ENCODE assay signal across 8 cellular contexts in the genomic region with DNA sequence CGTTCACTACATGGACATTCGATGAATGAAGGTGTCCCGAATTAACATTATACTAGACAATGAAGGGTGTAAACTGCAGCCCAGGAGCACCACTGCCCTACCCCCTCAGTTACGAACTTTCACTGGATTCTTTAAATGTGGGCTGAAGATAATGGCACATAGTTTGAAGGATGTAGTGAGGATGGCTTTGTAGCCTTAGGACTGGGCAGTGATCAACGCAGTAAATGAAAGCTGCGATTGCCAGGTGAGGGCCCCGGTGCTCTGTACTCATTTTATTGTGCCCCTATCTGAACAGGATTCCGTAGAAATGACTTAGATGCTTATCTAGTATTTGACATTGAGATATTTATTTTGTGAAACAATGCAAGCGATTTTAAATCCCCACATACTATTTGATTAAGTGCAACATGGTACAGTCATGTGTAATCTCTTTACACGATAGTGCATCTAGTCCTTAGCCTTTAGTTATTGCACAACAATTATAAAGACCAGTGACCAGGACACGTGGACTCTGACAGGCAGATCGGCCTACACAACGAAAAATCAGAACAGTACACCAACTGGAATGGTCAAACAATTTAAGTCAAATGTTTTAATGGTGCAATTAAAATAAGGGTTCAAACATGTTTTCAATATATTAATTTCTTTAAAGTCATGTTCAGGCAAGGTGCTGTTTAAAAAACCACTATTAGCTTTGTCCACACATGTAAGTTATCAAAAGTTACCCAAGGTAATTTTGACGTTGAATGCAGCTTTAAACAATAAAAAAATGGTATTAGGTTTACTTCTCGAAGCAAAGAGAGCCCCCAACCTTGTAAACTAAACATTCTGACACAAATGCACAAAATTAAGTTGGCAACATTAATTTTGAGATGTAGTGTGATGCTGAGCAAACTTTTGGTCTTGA. TPM values are rescaled to one million over a fixed set of nuclear protein-coding genes. Genes with fewer than 3 reads are reported as not detected.
A peak's percentile ranks its signal among the peaks of the same experiment; 100 is the strongest.
DNase-seq lines count a peak whose midpoint lies in the region; ATAC-seq and TF ChIP-seq lines count a peak whose summit lies in the region.

No MANE protein-coding gene starts in this region.

- peak overlapping the region; percentile 62 to 81 (median 76) for H3K4me3 ChIP-seq in liver (ENCODE audit: low read depth in 1 of 3, low read length in 3 of 3)

- TF ChIP-seq CTCF in WTC11 (IDR thresholded peaks at IDR 0.05) = no peak
- TF ChIP-seq CTCF in liver (IDR thresholded peaks at IDR 0.05; ENCODE audit: low read depth, low read length, missing input control) = no peak

- H3K4me1 Mint-ChIP-seq in WTC11 = peaks cover 23% of the 10 kb centered on the region

- no peaks in the 10 kb centered on the region for H3K27me3 Mint-ChIP-seq in WTC11 (ENCODE audit: low read depth)

- no peaks in the 10 kb centered on the region for H3K27me3 ChIP-seq in liver (ENCODE audit: control insufficient read depth in 4 of 4, insufficient read depth in 4 of 4, low read length in 3 of 4)

- H3K4me1 ChIP-seq in liver (ENCODE audit: control insufficient read depth in 4 of 4, insufficient read depth in 4 of 4, low read length in 3 of 4) = peaks cover 5 to 51% (median 49%) of the 10 kb centered on the region in 4 donors

- ATAC-seq in WTC11 (peak; percentile 21), HG03139 (IDR thresholded peaks at IDR 0.05; ENCODE audit: unreplicated experiment) (no peak)

- H3K36me3 Mint-ChIP-seq in WTC11 = peaks cover 17% of the 10 kb centered on the region

- no peaks in the 10 kb centered on the region for H3K9me3 ChIP-seq in liver (ENCODE audit: control insufficient read depth in 4 of 4, low read length in 3 of 4)

- DNase-seq in CD1c-positive myeloid dendritic cell (ENCODE audit: extremely low spot score) (peak; percentile 29), HEK293T (ENCODE audit: extremely low spot score) (no peak), WTC11 (ENCODE audit: low spot score) (no peak), A172 (ENCODE audit: low spot score) (no peak), SHP77 treated with DMSO at 0.1 percent for 48 hours (lab: John Stamatoyannopoulos, UW) (no peak), DMS153 treated with DMSO at 0.1 percent for 48 hours (lab: John Stamatoyannopoulos, UW; ENCODE audit: unreplicated experiment) (no peak)

- peak overlapping the region; percentile 62 to 93 for H3K9ac ChIP-seq in liver (ENCODE audit: low read depth in 1 of 2, low read length in 2 of 2)

- peak overlapping the region; percentile 77 to 96 for H3K27ac ChIP-seq in liver (ENCODE audit: low read depth in 1 of 2, low read length in 2 of 2)

- no peak overlapping the region for H3K27ac Mint-ChIP-seq in WTC11

- TF ChIP-seq RAD21 in liver (IDR thresholded peaks at IDR 0.05) = peak; percentile 39 to 42

- H3K4me3 Mint-ChIP-seq in WTC11 = no peak overlapping the region; the same call in 1 of the 2 replicates

- H3K36me3 ChIP-seq in liver (ENCODE audit: control insufficient read depth in 4 of 4, insufficient read depth in 3 of 4, low read depth in 1 of 4, low read length in 3 of 4) = peaks cover 0 to 5% (median 2%) of the 10 kb centered on the region in 4 donors

- H3K9me3 Mint-ChIP-seq in WTC11 = no peaks in the 10 kb centered on the region

- 20% methylated on average over 15 of the region's 15 CpGs for WGBS in liver

- POLR2A ChIA-PET in HEK293T (lab: Yijun Ruan, JAX) = interaction anchor here (0.7 to 4.1 kb wide), 10 partner anchors 17 to 299 kb away, joined by 3 to 36 read pairs (median 15); a partner anchor contains a TSS
- POLR2A ChIA-PET in WTC11 (lab: Charles Lee) = interaction anchor here (0.6 to 1.3 kb wide), 3 partner anchors 9 to 440 kb away, joined by 3 to 6 read pairs (median 3); no protein-coding TSS in a partner anchor

- CTCF ChIA-PET in HEK293T (lab: Yijun Ruan, JAX) = no interaction called here
- CTCF ChIA-PET in WTC11 (lab: Charles Lee) = interaction anchor here (1.4 to 3.5 kb wide), 3 partner anchors 84 to 255 kb away, joined by 3 to 27 read pairs (median 11); no protein-coding TSS in a partner anchor

TF ChIP-seq in HEK293T, 16 proteins besides CTCF, POLR2A, EP300 and RAD21:
- TF ChIP-seq SP1 (IDR thresholded peaks at IDR 0.05) = no peak
- TF ChIP-seq, protein P1, sequence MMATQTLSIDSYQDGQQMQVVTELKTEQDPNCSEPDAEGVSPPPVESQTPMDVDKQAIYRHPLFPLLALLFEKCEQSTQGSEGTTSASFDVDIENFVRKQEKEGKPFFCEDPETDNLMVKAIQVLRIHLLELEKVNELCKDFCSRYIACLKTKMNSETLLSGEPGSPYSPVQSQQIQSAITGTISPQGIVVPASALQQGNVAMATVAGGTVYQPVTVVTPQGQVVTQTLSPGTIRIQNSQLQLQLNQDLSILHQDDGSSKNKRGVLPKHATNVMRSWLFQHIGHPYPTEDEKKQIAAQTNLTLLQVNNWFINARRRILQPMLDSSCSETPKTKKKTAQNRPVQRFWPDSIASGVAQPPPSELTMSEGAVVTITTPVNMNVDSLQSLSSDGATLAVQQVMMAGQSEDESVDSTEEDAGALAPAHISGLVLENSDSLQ (IDR thresholded peaks at IDR 0.05) = 0 out of 2 replicates have a peak, but pooled peaks have one; percentile 13
- TF ChIP-seq FOXM1 (IDR thresholded peaks at IDR 0.05; ENCODE audit: borderline replicate concordance) = no peak

TF ChIP-seq in WTC11, 78 proteins besides CTCF, POLR2A, EP300 and RAD21 (continues in another document):
- peak; percentile 73; the same call in 1 of the 2 replicates for TF ChIP-seq ETV6 (CRISPR knock-in tag; IDR thresholded peaks at IDR 0.05)
- TF ChIP-seq, protein P2, sequence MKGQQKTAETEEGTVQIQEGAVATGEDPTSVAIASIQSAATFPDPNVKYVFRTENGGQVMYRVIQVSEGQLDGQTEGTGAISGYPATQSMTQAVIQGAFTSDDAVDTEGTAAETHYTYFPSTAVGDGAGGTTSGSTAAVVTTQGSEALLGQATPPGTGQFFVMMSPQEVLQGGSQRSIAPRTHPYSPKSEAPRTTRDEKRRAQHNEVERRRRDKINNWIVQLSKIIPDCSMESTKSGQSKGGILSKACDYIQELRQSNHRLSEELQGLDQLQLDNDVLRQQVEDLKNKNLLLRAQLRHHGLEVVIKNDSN (CRISPR knock-in tag; IDR thresholded peaks at IDR 0.05) = no peak
- TF ChIP-seq, protein P3, sequence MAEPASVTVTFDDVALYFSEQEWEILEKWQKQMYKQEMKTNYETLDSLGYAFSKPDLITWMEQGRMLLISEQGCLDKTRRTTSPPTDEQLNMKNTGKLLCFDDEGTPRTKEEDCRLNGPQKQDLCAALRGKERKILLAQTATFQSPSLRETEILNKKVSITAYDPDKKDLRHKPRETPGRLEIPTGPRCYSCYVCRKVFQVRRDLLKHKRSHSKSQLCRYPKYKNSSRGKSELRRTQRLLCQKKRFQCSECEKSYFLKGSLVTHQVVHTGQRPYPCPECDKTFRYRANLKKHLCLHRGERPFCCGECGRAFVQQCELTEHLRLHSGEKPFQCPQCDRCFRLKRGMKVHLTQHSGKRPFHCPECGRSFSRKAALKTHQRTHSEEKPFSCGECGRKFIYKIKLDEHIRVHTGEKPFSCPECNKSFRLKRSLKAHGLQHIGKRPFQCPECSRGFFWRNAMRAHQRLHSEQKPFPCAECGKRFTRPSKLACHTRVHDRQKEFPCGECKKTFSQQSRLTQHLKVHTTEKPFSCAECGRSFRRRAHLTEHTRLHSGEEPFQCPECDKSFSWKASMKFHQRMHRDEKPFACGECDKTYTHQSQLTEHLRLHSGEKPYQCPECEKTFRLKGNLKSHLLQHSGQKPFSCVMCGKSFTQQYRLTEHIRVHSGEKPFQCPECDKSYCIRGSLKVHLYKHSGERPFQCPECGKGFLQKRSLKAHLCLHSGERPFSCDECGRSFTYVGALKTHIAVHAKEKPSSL (CRISPR knock-in tag; conservative IDR thresholded peaks at IDR 0.05) = peak; percentile 32
- peak; percentile 97 for TF ChIP-seq NFATC4 (CRISPR knock-in tag; IDR thresholded peaks at IDR 0.05)
- TF ChIP-seq GTF2I (CRISPR knock-in tag; conservative IDR thresholded peaks at IDR 0.05) = no peak
- peak; percentile 79; the same call in 1 of the 2 replicates for TF ChIP-seq ZNF416 (CRISPR knock-in tag; IDR thresholded peaks at IDR 0.05)
- TF ChIP-seq PRRX2 (CRISPR knock-in tag; IDR thresholded peaks at IDR 0.05) = peak; percentile 98

TF ChIP-seq in liver, 16 proteins besides CTCF, POLR2A, EP300 and RAD21 (continues in another document):
- peak; percentile 54 for TF ChIP-seq FOXA1 (IDR thresholded peaks at IDR 0.05)
- TF ChIP-seq HNF4G (IDR thresholded peaks at IDR 0.05) = peak; percentile 17
- TF ChIP-seq GABPA (IDR thresholded peaks at IDR 0.05 in 1 of 2, conservative IDR thresholded peaks at IDR 0.05 in 1 of 2) = no peak
- peak; percentile 56 to 91 for TF ChIP-seq RXRA (IDR thresholded peaks at IDR 0.05)
- TF ChIP-seq EGR1 (IDR thresholded peaks at IDR 0.05; ENCODE audit: low read depth in 2 of 2) = no peak
- no peak for TF ChIP-seq TAF1 (conservative IDR thresholded peaks at IDR 0.05)
- TF ChIP-seq, protein P4, sequence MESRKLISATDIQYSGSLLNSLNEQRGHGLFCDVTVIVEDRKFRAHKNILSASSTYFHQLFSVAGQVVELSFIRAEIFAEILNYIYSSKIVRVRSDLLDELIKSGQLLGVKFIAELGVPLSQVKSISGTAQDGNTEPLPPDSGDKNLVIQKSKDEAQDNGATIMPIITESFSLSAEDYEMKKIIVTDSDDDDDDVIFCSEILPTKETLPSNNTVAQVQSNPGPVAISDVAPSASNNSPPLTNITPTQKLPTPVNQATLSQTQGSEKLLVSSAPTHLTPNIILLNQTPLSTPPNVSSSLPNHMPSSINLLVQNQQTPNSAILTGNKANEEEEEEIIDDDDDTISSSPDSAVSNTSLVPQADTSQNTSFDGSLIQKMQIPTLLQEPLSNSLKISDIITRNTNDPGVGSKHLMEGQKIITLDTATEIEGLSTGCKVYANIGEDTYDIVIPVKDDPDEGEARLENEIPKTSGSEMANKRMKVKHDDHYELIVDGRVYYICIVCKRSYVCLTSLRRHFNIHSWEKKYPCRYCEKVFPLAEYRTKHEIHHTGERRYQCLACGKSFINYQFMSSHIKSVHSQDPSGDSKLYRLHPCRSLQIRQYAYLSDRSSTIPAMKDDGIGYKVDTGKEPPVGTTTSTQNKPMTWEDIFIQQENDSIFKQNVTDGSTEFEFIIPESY (IDR thresholded peaks at IDR 0.05) = peak; percentile 61
- peak in 1 of 2 donors; percentile 59 for TF ChIP-seq JUND (IDR thresholded peaks at IDR 0.05)
- TF ChIP-seq, protein P5, sequence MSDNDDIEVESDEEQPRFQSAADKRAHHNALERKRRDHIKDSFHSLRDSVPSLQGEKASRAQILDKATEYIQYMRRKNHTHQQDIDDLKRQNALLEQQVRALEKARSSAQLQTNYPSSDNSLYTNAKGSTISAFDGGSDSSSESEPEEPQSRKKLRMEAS (IDR thresholded peaks at IDR 0.05) = peak; percentile 89
- TF ChIP-seq NR2F2 (IDR thresholded peaks at IDR 0.05) = peak; percentile 10

RNA-seq across cellular contexts. Expression of a gene that starts 17.4 kb away (rescaled TPM):
- total RNA-seq in WTC11 (2021) (6.5 to 8.6 TPM (median 7.6 TPM) in 3 replicates), liver (10 to 100 TPM in 1 of 2 donors, 1 to 10 TPM in 1; 7.5 to 35.1 TPM)
- polyA plus RNA-seq in liver = 10 to 100 TPM in 1 of 2 donors, 1 to 10 TPM in 1; 6.3 to 22.3 TPM
- 2.1 and 2.4 TPM in 2 replicates for total RNA-seq in A172 (2014; rRNA removed; shearing (Covaris generic))
